Comparison of ENCODE assay signal across 26 cellular contexts in the genomic region with DNA sequence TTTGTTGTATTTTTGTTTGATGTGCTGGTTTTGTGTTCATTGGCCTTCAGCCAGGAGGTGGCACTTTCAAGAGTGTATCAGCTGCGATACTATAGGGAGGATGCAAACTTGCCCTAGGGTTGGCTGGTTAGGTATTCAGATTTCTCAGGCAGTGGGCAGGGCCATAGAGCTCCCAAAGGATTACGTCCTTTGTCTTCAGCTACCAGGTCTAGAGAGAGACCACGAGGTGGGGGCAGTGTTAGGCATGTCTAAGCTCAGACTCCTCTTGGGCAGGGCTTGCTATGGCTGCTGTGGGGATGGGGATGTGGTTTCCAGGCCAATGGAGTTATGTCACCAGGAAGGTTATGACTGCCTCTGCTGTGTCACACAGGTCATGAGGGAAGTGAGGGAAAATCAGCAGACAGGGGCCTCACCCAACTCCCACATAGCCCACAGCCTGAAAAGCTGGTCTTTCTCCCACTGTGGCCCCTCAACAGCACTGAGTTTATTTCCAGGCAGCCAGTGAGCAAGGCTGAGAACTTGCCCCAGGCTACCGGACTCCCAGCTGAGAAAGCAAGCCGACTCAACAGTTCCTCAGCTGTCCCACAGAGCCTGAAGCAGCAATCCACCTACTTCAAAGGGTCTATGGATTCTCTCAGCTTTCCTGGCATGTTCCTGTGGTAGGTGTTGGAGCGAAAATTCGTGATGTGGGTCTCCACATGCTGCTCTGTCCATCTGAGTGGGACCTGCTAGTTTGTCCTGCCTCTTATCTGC.
A peak's percentile ranks its signal among the peaks of the same experiment; 100 is the strongest.
DNase-seq lines count a peak whose midpoint lies in the region; ATAC-seq and TF ChIP-seq lines count a peak whose summit lies in the region.
"Had no signal": no experiment of that assay in that cellular context is flagged by ENCODE, and none has a peak within 500 bp of the region (broad histone marks: within the 10 kb centered on the region; RNA-seq: fewer than 3 reads in every experiment).

No MANE protein-coding gene starts in this region.

- ATAC-seq in HG02642 (IDR thresholded peaks at IDR 0.05; ENCODE audit: poor library complexity, unreplicated experiment) (no peak), esophagus mucosa (no peak)
- ATAC-seq: CD8-positive, alpha-beta T cell; heart right ventricle had no signal

- H3K9me3 ChIP-seq in HEK293 (ENCODE audit: control insufficient read depth, insufficient read depth, low read depth, low read length): no peaks in the 10 kb centered on the region
- peaks cover 15% of the 10 kb centered on the region; the same call in 1 of the 2 replicates for H3K9me3 ChIP-seq in NT2/D1 (ENCODE audit: insufficient read depth, low read length)

- H3K4me1 ChIP-seq in HEK293 (ENCODE audit: control insufficient read depth, insufficient read depth, low read length) (no peaks in the 10 kb centered on the region), NT2/D1 (ENCODE audit: insufficient read depth, insufficient read length) (peaks cover 2% of the 10 kb centered on the region)
- H3K4me1 ChIP-seq: heart right ventricle, left ventricle myocardium inferior, transverse colon had no signal

- H3K4me3 Mint-ChIP-seq in nephron progenitor cell: no peak overlapping the region
- H3K4me3 Mint-ChIP-seq: activated CD4-positive, alpha-beta memory T cell treated with anti-CD3 and anti-CD28 coated beads for 36 hours; CD8-positive, alpha-beta T cell; IgD-negative memory B cell; immature natural killer cell; neural crest cell; stimulated activated naive CD8-positive, alpha-beta T cell treated with anti-CD3 and anti-CD28 coated beads, Interleukin-15, Interleukin-2, amounts not matched to agents 100 ng/mL and 50 ng/mL, for 24 hours; T-helper 1 cell treated with Interleukin-12 subunit alpha and Interleukin-12 subunit beta and Interleukin-4 antibody, amounts not matched to agents 30 μg/mL and 1 μg/mL, for 36 hours had no signal

- H3K27ac ChIP-seq in HEK293 (ENCODE audit: extremely low read depth, low read depth, low read length): no peak overlapping the region; the same call in 1 of the 2 replicates
- H3K27ac ChIP-seq: cardiac muscle cell, heart right ventricle, left ventricle myocardium inferior, skin epidermis, transverse colon had no signal

- H3K36me3 ChIP-seq in HEK293 (ENCODE audit: control insufficient read depth in 2 of 2, insufficient read depth in 1 of 2, low read length in 2 of 2) (no peaks in the 10 kb centered on the region), NT2/D1 (ENCODE audit: insufficient read depth, insufficient read length, low read length) (no peaks in the 10 kb centered on the region)
- H3K36me3 ChIP-seq: cardiac muscle cell, heart right ventricle, left ventricle myocardium inferior, transverse colon had no signal

- peaks cover 38% of the 10 kb centered on the region for H3K36me3 Mint-ChIP-seq in nephron progenitor cell (ENCODE audit: low read depth)
- H3K36me3 Mint-ChIP-seq: activated CD4-positive, alpha-beta memory T cell treated with anti-CD3 and anti-CD28 coated beads for 36 hours; CD8-positive, alpha-beta T cell; IgD-negative memory B cell; immature natural killer cell had no signal

- peak; percentile 45 to 65 for DNase-seq in NCI-H2081 (lab: John Stamatoyannopoulos, UW)
- peak; percentile 39 for DNase-seq in NT2/D1 (ENCODE audit: low read depth, low spot score)
- DNase-seq in nephron progenitor cell: no peak
- no peak for DNase-seq in NCI-H446 treated with DMSO at 0.1 percent for 48 hours (lab: John Stamatoyannopoulos, UW)
- no peak for DNase-seq in activated naive CD4-positive, alpha-beta T cell (lab: John Stamatoyannopoulos, UW)
- DNase-seq: activated CD4-positive, alpha-beta memory T cell treated with anti-CD3 and anti-CD28 coated beads for 36 hours; activated gamma-delta T cell; CD8-positive, alpha-beta T cell; EL; heart right ventricle; immature natural killer cell; left ventricle myocardium inferior; NCI-H187; NCI-H526 treated with DMSO at 0.1 percent for 48 hours; SIG-M5; stimulated activated CD4-positive, alpha-beta T cell treated with anti-CD3 and anti-CD28 coated beads, Interleukin-2, amount 100 ng/mL, for 48 hours; transverse colon had no signal

- H3K27me3 Mint-ChIP-seq in nephron progenitor cell (ENCODE audit: low read depth, poor library complexity): no peaks in the 10 kb centered on the region
- H3K27me3 Mint-ChIP-seq: activated CD4-positive, alpha-beta memory T cell treated with anti-CD3 and anti-CD28 coated beads for 36 hours; IgD-negative memory B cell; stimulated activated naive CD8-positive, alpha-beta T cell treated with anti-CD3 and anti-CD28 coated beads, Interleukin-15, Interleukin-2, amounts not matched to agents 100 ng/mL and 50 ng/mL, for 24 hours had no signal

- H3K27me3 ChIP-seq in NT2/D1 (ENCODE audit: insufficient read depth, insufficient read length): no peaks in the 10 kb centered on the region
- H3K27me3 ChIP-seq: cardiac muscle cell, heart right ventricle, transverse colon had no signal

- no peak overlapping the region for H3K4me3 ChIP-seq in HEK293 (ENCODE audit: low read depth, low read length)
- H3K4me3 ChIP-seq in NT2/D1 (ENCODE audit: insufficient read length, low read depth): no peak overlapping the region
- H3K4me3 ChIP-seq: cardiac muscle cell, heart right ventricle, left ventricle myocardium inferior, skin epidermis, transverse colon had no signal

- peak overlapping the region; percentile 38 for H3K27ac Mint-ChIP-seq in nephron progenitor cell
- H3K27ac Mint-ChIP-seq: activated CD4-positive, alpha-beta memory T cell treated with anti-CD3 and anti-CD28 coated beads for 36 hours; CD8-positive, alpha-beta T cell; immature natural killer cell; stimulated activated naive CD8-positive, alpha-beta T cell treated with anti-CD3 and anti-CD28 coated beads, Interleukin-15, Interleukin-2, amounts not matched to agents 100 ng/mL and 50 ng/mL, for 24 hours; T-helper 1 cell treated with Interleukin-12 subunit alpha and Interleukin-12 subunit beta and Interleukin-4 antibody, amounts not matched to agents 30 μg/mL and 1 μg/mL, for 36 hours had no signal

- H3K9me3 Mint-ChIP-seq in nephron progenitor cell: peaks cover 59% of the 10 kb centered on the region

- POLR2A ChIA-PET in HEK293 (lab: Yijun Ruan, JAX): no interaction called here

- TF ChIP-seq CTCF in HEK293 (tag by site-specific recombination; IDR thresholded peaks at IDR 0.05): no peak
- no peak for TF ChIP-seq CTCF in nephron progenitor cell (IDR thresholded peaks at IDR 0.05)

- no peak overlapping the region for H3K9ac ChIP-seq in NT2/D1 (ENCODE audit: insufficient read length, low read depth)

- peaks cover 4% of the 10 kb centered on the region for H3K4me1 Mint-ChIP-seq in nephron progenitor cell
- H3K4me1 Mint-ChIP-seq: IgD-negative memory B cell, immature natural killer cell, neural crest cell had no signal

- CTCF ChIA-PET in HEK293 (lab: Yijun Ruan, JAX): interaction anchor here (0.6 kb wide), 1 partner anchor 1066 kb away, joined by 3 read pairs; no protein-coding TSS in a partner anchor

TF ChIP-seq in HEK293, 187 proteins besides CTCF, POLR2A, EP300 and RAD21:
- peak; percentile 27; the same call in 1 of the 2 replicates for TF ChIP-seq ZIC2 (tag by site-specific recombination; IDR thresholded peaks at IDR 0.05)
- no peak for TF ChIP-seq ELK4 (IDR thresholded peaks at IDR 0.05; ENCODE audit: borderline replicate concordance, low read depth, low read length)

Comparison
In these comparisons a context has a peak if more than half of its experiments do, and no peak if none do; other contexts are left out.
1. DNase-seq: peak in NCI-H2081 (2 of 2) and NT2/D1 (single experiment); none in nephron progenitor cell (single experiment), NCI-H446 treated with DMSO at 0.1 percent for 48 hours (single experiment) and activated naive CD4-positive, alpha-beta T cell (0 of 4).